31 cellular contexts compared by ENCODE assay signal in genomic region chr6:88882536-88882935, GRCh38.
"Had no signal": no experiment of that assay in that cellular context is flagged by ENCODE, and none has a peak within 500 bp of the region (broad histone marks: within the 10 kb centered on the region; RNA-seq: fewer than 3 reads in every experiment).

No MANE protein-coding gene starts in this region.

- H3K27ac ChIP-seq: brain microvascular endothelial cell, PC-9, WERI-Rb-1 had no signal

- H3K27me3 ChIP-seq: brain microvascular endothelial cell had no signal

- H3K27me3 Mint-ChIP-seq: activated CD4-positive, alpha-beta T cell treated with anti-CD3 and anti-CD28 coated beads, Interleukin-2, amount 10 ng/mL, durations not matched to agents 24 days and 14 days; activated CD8-positive, alpha-beta T cell treated with anti-CD3 and anti-CD28 coated beads for 36 hours; activated naive CD8-positive, alpha-beta T cell treated with anti-CD3 and anti-CD28 coated beads for 36 hours; activated T-helper 17 cell treated with anti-CD3 and anti-CD28 coated beads, Interleukin-2, amount 50 U/mL, for 72 hours had no signal

- H3K27ac Mint-ChIP-seq: activated CD4-positive, alpha-beta T cell treated with anti-CD3 and anti-CD28 coated beads, Interleukin-2, amount 10 ng/mL, durations not matched to agents 24 days and 14 days; activated CD8-positive, alpha-beta T cell treated with anti-CD3 and anti-CD28 coated beads for 36 hours; activated naive CD8-positive, alpha-beta T cell treated with anti-CD3 and anti-CD28 coated beads for 36 hours; activated T-cell treated with anti-CD3 and anti-CD28 coated beads, Interleukin-2, amount 50 U/mL, for 72 hours; activated T-helper 17 cell treated with anti-CD3 and anti-CD28 coated beads, Interleukin-2, amount 50 U/mL, for 72 hours had no signal

- DNase-seq: activated CD4-positive, alpha-beta T cell treated with anti-CD3 and anti-CD28 coated beads, Interleukin-2, amount 10 ng/mL, durations not matched to agents 24 days and 14 days; activated CD4-positive, alpha-beta T cell treated with anti-CD3 and anti-CD28 coated beads, Interleukin-2, amount 50 U/mL, for 4 hours; activated CD8-positive, alpha-beta T cell treated with anti-CD3 and anti-CD28 coated beads for 36 hours; activated effector memory CD4-positive, alpha-beta T cell treated with anti-CD3 and anti-CD28 coated beads, Interleukin-2, amount 50 U/mL, for 16 hours; activated naive CD4-positive, alpha-beta T cell; activated naive CD4-positive, alpha-beta T cell treated with anti-CD3 and anti-CD28 coated beads, Interleukin-2, amount 50 U/mL, for 16 hours; activated naive CD8-positive, alpha-beta T cell treated with anti-CD3 and anti-CD28 coated beads for 36 hours; activated T-cell treated with anti-CD3 and anti-CD28 coated beads, Interleukin-2, amount 50 U/mL, for 1 hour; activated T-cell treated with anti-CD3 and anti-CD28 coated beads, Interleukin-2, amount 50 U/mL, for 72 hours; amniotic stem cell; aorta; brain microvascular endothelial cell; central memory CD4-positive, alpha-beta T cell; Karpas-422; NCI-H1105; NCI-H1417 treated with DMSO at 0.1 percent for 48 hours; NCI-H1694; NCI-H1930; NCI-H2081 treated with DMSO at 0.1 percent for 48 hours; NCI-H226; NCI-H446 treated with DMSO at 0.1 percent for 48 hours; NCI-H524; NCI-H69; NK-92 treated with Interleukin-12 subunit alpha and Interleukin-12 subunit beta, amount 100 ng/mL, for 24 hours; PC-9; Right ventricle myocardium superior; SW 1271; T-helper 1 cell; T1000; WERI-Rb-1 had no signal

- ATAC-seq: activated CD8-positive, alpha-beta T cell treated with anti-CD3 and anti-CD28 coated beads for 36 hours; activated T-cell treated with anti-CD3 and anti-CD28 coated beads, Interleukin-2, amount 50 U/mL, for 72 hours; activated T-helper 17 cell treated with anti-CD3 and anti-CD28 coated beads, Interleukin-2, amount 50 U/mL, for 72 hours had no signal

- H3K4me3 Mint-ChIP-seq: activated CD4-positive, alpha-beta T cell treated with anti-CD3 and anti-CD28 coated beads, Interleukin-2, amount 10 ng/mL, durations not matched to agents 24 days and 14 days; activated CD8-positive, alpha-beta T cell treated with anti-CD3 and anti-CD28 coated beads for 36 hours; activated naive CD8-positive, alpha-beta T cell treated with anti-CD3 and anti-CD28 coated beads for 36 hours; activated T-cell treated with anti-CD3 and anti-CD28 coated beads, Interleukin-2, amount 50 U/mL, for 72 hours; activated T-helper 17 cell treated with anti-CD3 and anti-CD28 coated beads, Interleukin-2, amount 50 U/mL, for 72 hours had no signal

- H3K4me3 ChIP-seq: PC-9 had no signal

- H3K36me3 ChIP-seq: brain microvascular endothelial cell had no signal

- H3K9me3 Mint-ChIP-seq: activated CD8-positive, alpha-beta T cell treated with anti-CD3 and anti-CD28 coated beads for 36 hours; activated naive CD8-positive, alpha-beta T cell treated with anti-CD3 and anti-CD28 coated beads for 36 hours; activated T-cell treated with anti-CD3 and anti-CD28 coated beads, Interleukin-2, amount 50 U/mL, for 72 hours; activated T-helper 17 cell treated with anti-CD3 and anti-CD28 coated beads, Interleukin-2, amount 50 U/mL, for 72 hours had no signal

- H3K4me2 ChIP-seq: PC-9 had no signal

- H2AFZ ChIP-seq: PC-9 had no signal
